ENCODE assay signal across 20 cellular contexts in genomic region chr21:38266732-38267131, GRCh38. TPM values are rescaled to one million over a fixed set of nuclear protein-coding genes. Genes with fewer than 3 reads are reported as not detected.
DNase-seq lines count a peak whose midpoint lies in the region; ATAC-seq, FAIRE-seq and TF ChIP-seq lines count a peak whose summit lies in the region.
"Had no signal": no experiment of that assay in that cellular context is flagged by ENCODE, and none has a peak within 500 bp of the region (broad histone marks: within the 10 kb centered on the region; RNA-seq: fewer than 3 reads in every experiment).

No MANE protein-coding gene starts in this region.

- peaks cover 75% of the 10 kb centered on the region for H3K4me1 Mint-ChIP-seq in chondrocyte (ENCODE audit: low read depth)

- peak overlapping the region; percentile 84 for H3K27ac Mint-ChIP-seq in chondrocyte (ENCODE audit: unreplicated experiment)
- H3K27ac Mint-ChIP-seq: natural killer cell treated with Interleukin-12 subunit alpha and Interleukin-12 subunit beta and Interleukin-15 and Interleukin-18, amount 100 ng/mL, for 72 hours; T-helper 1 cell treated with Interleukin-12 subunit alpha and Interleukin-12 subunit beta and Interleukin-4 antibody, amounts not matched to agents 30 μg/mL and 1 μg/mL, for 36 hours had no signal

- no peaks in the 10 kb centered on the region for H3K36me3 Mint-ChIP-seq in chondrocyte (ENCODE audit: low read depth)
- H3K36me3 Mint-ChIP-seq: natural killer cell treated with Interleukin-12 subunit alpha and Interleukin-12 subunit beta and Interleukin-15 and Interleukin-18, amount 100 ng/mL, for 72 hours had no signal

- H3K4me3 Mint-ChIP-seq in chondrocyte (ENCODE audit: unreplicated experiment): no peak overlapping the region
- H3K4me3 Mint-ChIP-seq: natural killer cell treated with Interleukin-12 subunit alpha and Interleukin-12 subunit beta and Interleukin-15 and Interleukin-18, amount 100 ng/mL, for 72 hours; T-helper 1 cell treated with Interleukin-12 subunit alpha and Interleukin-12 subunit beta and Interleukin-4 antibody, amounts not matched to agents 30 μg/mL and 1 μg/mL, for 36 hours had no signal

- no peak for FAIRE-seq in HTR-8/SVneo (lab: Jason Lieb, UNC)

- DNase-seq in A172 (ENCODE audit: low spot score) (peak; percentile 53), HTR-8/SVneo (ENCODE audit: insufficient read length, low spot score) (peak; percentile 26), chondrocyte (ENCODE audit: low spot score) (no peak), kidney tubule cell (ENCODE audit: low spot score) (peak; percentile 77), occipital lobe (lab: John Stamatoyannopoulos, UW) (no peak), NCI-H187 (lab: John Stamatoyannopoulos, UW) (no peak)
- no peak for DNase-seq in stimulated activated CD8-positive, alpha-beta memory T cell treated with anti-CD3 and anti-CD28 coated beads, Interleukin-4, amount 100 ng/mL, for 48 hours
- DNase-seq: activated T-cell treated with anti-CD3 and anti-CD28 coated beads, Interleukin-2, amount 50 U/mL, for 48 hours; amniotic stem cell; Calu3; H7; hippocampal formation; left ventricle myocardium superior; NCI-H1048; NCI-H345 had no signal

- no peaks in the 10 kb centered on the region for H3K27me3 Mint-ChIP-seq in chondrocyte (ENCODE audit: low read depth)

- no peak for ATAC-seq in HG02852 (IDR thresholded peaks at IDR 0.05; ENCODE audit: unreplicated experiment)
- ATAC-seq: activated CD4-positive, CD25-positive, alpha-beta regulatory T cell treated with anti-CD3 and anti-CD28 coated beads, Interleukin-2, amount 50 U/mL, for 24 hours; left ventricle myocardium superior; natural killer cell treated with Interleukin-12 subunit alpha and Interleukin-12 subunit beta and Interleukin-15 and Interleukin-18, amount 100 ng/mL, for 72 hours had no signal

- no peak for TF ChIP-seq CTCF in chondrocyte (IDR thresholded peaks at IDR 0.05)

- H3K9me3 Mint-ChIP-seq in chondrocyte (ENCODE audit: low read depth): no peaks in the 10 kb centered on the region
- H3K9me3 Mint-ChIP-seq: natural killer cell treated with Interleukin-12 subunit alpha and Interleukin-12 subunit beta and Interleukin-15 and Interleukin-18, amount 100 ng/mL, for 72 hours had no signal

RNA-seq across cellular contexts. Expression of gene KCNJ15, which starts 9.9 kb away (rescaled TPM):
- total RNA-seq in A172 (2014; rRNA removed; shearing (Covaris generic)): 0.16 TPM in 1 of 2 replicates, not detected in the other
- total RNA-seq in chondrocyte: 0.21 to 0.80 TPM (median 0.27 TPM) in 3 replicates
- total RNA-seq in occipital lobe: under 0.01 TPM
- total RNA-seq: A673; H7; natural killer cell treated with Interleukin-12 subunit alpha and Interleukin-12 subunit beta and Interleukin-15 and Interleukin-18, amount 100 ng/mL, for 72 hours had no signal

Comparison
In these comparisons a context has a peak if more than half of its experiments do, and no peak if none do; other contexts are left out.
1. DNase-seq: peak in A172 (single experiment), HTR-8/SVneo (single experiment) and kidney tubule cell (single experiment); none in chondrocyte (single experiment), stimulated activated CD8-positive, alpha-beta memory T cell treated with anti-CD3 and anti-CD28 coated beads, Interleukin-4, amount 100 ng/mL, for 48 hours (single experiment), occipital lobe (single experiment) and NCI-H187 (0 of 2).